In the genomic region with DNA sequence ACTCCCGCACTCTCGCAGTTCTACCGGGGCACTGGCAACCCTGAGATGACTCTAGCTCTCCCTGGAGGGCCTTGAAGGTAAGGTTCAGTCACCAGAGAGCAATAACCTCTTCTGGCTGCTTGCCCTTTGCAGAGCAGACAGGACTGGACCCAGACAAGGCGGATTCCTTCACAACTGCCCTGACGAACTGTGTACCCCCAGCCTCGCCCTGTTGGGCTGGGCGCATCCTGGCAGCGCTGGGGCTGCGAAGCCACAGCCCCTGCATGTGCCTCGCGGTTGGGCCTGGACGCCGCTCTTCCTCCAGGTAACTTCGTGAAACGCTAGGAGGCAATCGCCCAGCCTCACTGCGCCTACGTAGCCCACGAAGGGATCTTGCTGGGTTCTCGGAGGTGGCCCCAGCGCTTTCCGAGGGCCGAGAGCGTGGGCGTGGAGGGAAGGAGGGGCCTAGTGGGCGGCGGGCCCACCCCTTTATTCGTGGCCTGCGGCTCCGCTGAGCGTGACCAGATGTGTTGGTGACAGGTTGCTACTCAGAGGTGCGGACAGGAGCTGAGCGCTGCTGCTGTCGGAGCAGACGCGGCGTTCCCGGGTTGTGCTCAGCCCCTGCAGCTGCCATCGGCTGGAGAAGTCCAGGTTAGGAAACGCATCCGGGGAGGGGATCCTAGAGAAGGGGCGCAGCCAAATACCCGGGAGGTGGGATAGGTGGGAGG, we compare ENCODE assay signal across 9 cellular contexts. TPM values are rescaled to one million over a fixed set of nuclear protein-coding genes. Genes with fewer than 3 reads are reported as not detected.
DNase-seq lines count a peak whose midpoint lies in the region; ATAC-seq and TF ChIP-seq lines count a peak whose summit lies in the region.
"Had no signal": no experiment of that assay in that cellular context is flagged by ENCODE, and none has a peak within 500 bp of the region (broad histone marks: within the 10 kb centered on the region; RNA-seq: fewer than 3 reads in every experiment).

No MANE protein-coding gene starts in this region.

- H3F3A ChIP-seq in SK-N-SH (replicated peaks; ENCODE audit: insufficient read depth) = peaks cover 2% of the 10 kb centered on the region

- no peak overlapping the region for H3K9ac ChIP-seq in SK-N-SH
- no peak overlapping the region for H3K9ac ChIP-seq in iPS-20b (ENCODE audit: low read depth, low read length)

- peak; percentile 28; the same call in 1 of the 2 replicates for TF ChIP-seq CTCF in SK-N-SH (IDR thresholded peaks at IDR 0.05)

- no peaks in the 10 kb centered on the region for H3K36me3 Mint-ChIP-seq in stimulated activated effector memory CD8-positive, alpha-beta T cell treated with anti-CD3 and anti-CD28 coated beads, Interleukin-12 subunit alpha, Interleukin-12 subunit beta, amount 100 ng/mL, for 72 hours

- H3K4me3 Mint-ChIP-seq in stimulated activated effector memory CD8-positive, alpha-beta T cell treated with anti-CD3 and anti-CD28 coated beads, Interleukin-12 subunit alpha, Interleukin-12 subunit beta, amount 100 ng/mL, for 72 hours = peak overlapping the region; percentile 91

- no peaks in the 10 kb centered on the region for H4K20me1 ChIP-seq in SK-N-SH (ENCODE audit: insufficient read depth)

- H2AFZ ChIP-seq in SK-N-SH (ENCODE audit: low read depth) = no peak overlapping the region

- H3K4me1 ChIP-seq in SK-N-SH (ENCODE audit: control insufficient read depth in 1 of 2, insufficient read depth in 2 of 2, low read depth in 1 of 2, low read length in 1 of 2) (peaks cover 0 to 15% of the 10 kb centered on the region in 2 experiments; a peak in 1 of 4 replicates), iPS-20b (ENCODE audit: insufficient read depth, low read length) (no peaks in the 10 kb centered on the region)

- peak; percentile 28 for TF ChIP-seq RAD21 in SK-N-SH (IDR thresholded peaks at IDR 0.05; ENCODE audit: low read length)

- H3K27me3 ChIP-seq in SK-N-SH (ENCODE audit: insufficient read depth) (no peaks in the 10 kb centered on the region; the same call in 1 of the 2 replicates), iPS-20b (ENCODE audit: insufficient read depth, low read length) (peaks cover 73% of the 10 kb centered on the region)

- CTCF ChIA-PET in SK-N-SH (lab: Yijun Ruan, JAX) = interaction anchor here (1.4 to 1.7 kb wide), 2 partner anchors 45 to 398 kb away, joined by 3 to 5 read pairs; no protein-coding TSS in a partner anchor

- H3K9me3 Mint-ChIP-seq in stimulated activated effector memory CD8-positive, alpha-beta T cell treated with anti-CD3 and anti-CD28 coated beads, Interleukin-12 subunit alpha, Interleukin-12 subunit beta, amount 100 ng/mL, for 72 hours = no peaks in the 10 kb centered on the region

- 9% methylated on average over 12 of the region's 43 CpGs for WGBS in SK-N-SH (ENCODE audit: low lambda C conversion rate)

- H3K79me2 ChIP-seq in SK-N-SH (ENCODE audit: insufficient read depth) = peaks cover 20% of the 10 kb centered on the region

- H3K4me3 ChIP-seq in SK-N-SH (ENCODE audit: low read depth in 2 of 2, low read length in 1 of 2) (peak overlapping the region; percentile 58 to 68), iPS-20b (ENCODE audit: low read length) (peak overlapping the region; percentile 60; the same call in 1 of the 2 replicates)

- POLR2A ChIA-PET in SK-N-SH (lab: Yijun Ruan, JAX) = interaction anchor here (0.6 kb wide), 1 partner anchor 421 kb away, joined by 3 read pairs; no protein-coding TSS in a partner anchor

- H3K9me2 ChIP-seq in SK-N-SH = no peaks in the 10 kb centered on the region

- no peak overlapping the region for H3K27ac Mint-ChIP-seq in stimulated activated effector memory CD8-positive, alpha-beta T cell treated with anti-CD3 and anti-CD28 coated beads, Interleukin-12 subunit alpha, Interleukin-12 subunit beta, amount 100 ng/mL, for 72 hours

- DNase-seq in SK-N-SH = peak; percentile 31
- peak; percentile 13 for DNase-seq in activated naive CD4-positive, alpha-beta T cell treated with anti-CD3 and anti-CD28 coated beads, Interleukin-2, amount 50 U/mL, for 16 hours
- DNase-seq in stimulated activated effector memory CD8-positive, alpha-beta T cell treated with anti-CD3 and anti-CD28 coated beads, Interleukin-12 subunit alpha, Interleukin-12 subunit beta, amount 100 ng/mL, for 72 hours (ENCODE audit: low spot score in 2 of 2) = peak; percentile 26 to 65
- no peak for DNase-seq in T1000 (lab: John Stamatoyannopoulos, UW)
- DNase-seq in NCI-H1694 (lab: John Stamatoyannopoulos, UW) = no peak

- peaks cover 31% of the 10 kb centered on the region for H3K4me1 Mint-ChIP-seq in stimulated activated effector memory CD8-positive, alpha-beta T cell treated with anti-CD3 and anti-CD28 coated beads, Interleukin-12 subunit alpha, Interleukin-12 subunit beta, amount 100 ng/mL, for 72 hours

- H3K4me2 ChIP-seq in SK-N-SH = peak overlapping the region; percentile 87

- H3K27ac ChIP-seq in SK-N-SH (ENCODE audit: low read depth in 2 of 2, low read length in 1 of 2) (no peak overlapping the region), iPS-20b (ENCODE audit: low read length) (no peak overlapping the region)
- H3K27ac ChIP-seq: C4-2B had no signal

- ATAC-seq in SK-N-SH treated with all-trans-retinoic acid at 6 μM for 48 hours (no peak), HG03097 (IDR thresholded peaks at IDR 0.05; ENCODE audit: low FRiP score, unreplicated experiment) (no peak)
- peak; percentile 45 for ATAC-seq in stimulated activated effector memory CD8-positive, alpha-beta T cell treated with anti-CD3 and anti-CD28 coated beads, Interleukin-12 subunit alpha, Interleukin-12 subunit beta, amount 100 ng/mL, for 72 hours

- TF ChIP-seq EP300 in SK-N-SH (IDR thresholded peaks at IDR 0.05; ENCODE audit: borderline replicate concordance in 1 of 2, low read depth in 1 of 2, low read length in 1 of 2) = no peak

- H3K36me3 ChIP-seq in SK-N-SH (replicated peaks in 1 of 2; ENCODE audit: control insufficient read depth in 1 of 2, insufficient read depth in 2 of 2, low read length in 1 of 2) (no peaks in the 10 kb centered on the region), iPS-20b (ENCODE audit: insufficient read depth, low read depth, low read length) (no peaks in the 10 kb centered on the region)

- H3K9me3 ChIP-seq in SK-N-SH = no peaks in the 10 kb centered on the region
- H3K9me3 ChIP-seq in iPS-20b (ENCODE audit: insufficient read depth, low read depth, low read length) = no peaks in the 10 kb centered on the region

TF ChIP-seq in SK-N-SH, 30 proteins besides CTCF, POLR2A, EP300 and RAD21:
- TF ChIP-seq NRF1 (IDR thresholded peaks at IDR 0.05; ENCODE audit: low read depth, low read length) = no peak
- TF ChIP-seq SMC3 (IDR thresholded peaks at IDR 0.05; ENCODE audit: low read depth, low read length) = peak; percentile 16; the same call in 1 of the 2 replicates
TF ChIP-seq in SK-N-SH: peak in this region for 1.

TF ChIP-seq in SK-N-SH treated with all-trans-retinoic acid at 6 μM for 48 hours, 23 proteins besides CTCF, POLR2A, EP300 and RAD21 (continues in another document):
- TF ChIP-seq ARNTL (CRISPR knock-in tag; IDR thresholded peaks at IDR 0.05; ENCODE audit: borderline replicate concordance, low read depth) = no peak
- TF ChIP-seq, protein P1, sequence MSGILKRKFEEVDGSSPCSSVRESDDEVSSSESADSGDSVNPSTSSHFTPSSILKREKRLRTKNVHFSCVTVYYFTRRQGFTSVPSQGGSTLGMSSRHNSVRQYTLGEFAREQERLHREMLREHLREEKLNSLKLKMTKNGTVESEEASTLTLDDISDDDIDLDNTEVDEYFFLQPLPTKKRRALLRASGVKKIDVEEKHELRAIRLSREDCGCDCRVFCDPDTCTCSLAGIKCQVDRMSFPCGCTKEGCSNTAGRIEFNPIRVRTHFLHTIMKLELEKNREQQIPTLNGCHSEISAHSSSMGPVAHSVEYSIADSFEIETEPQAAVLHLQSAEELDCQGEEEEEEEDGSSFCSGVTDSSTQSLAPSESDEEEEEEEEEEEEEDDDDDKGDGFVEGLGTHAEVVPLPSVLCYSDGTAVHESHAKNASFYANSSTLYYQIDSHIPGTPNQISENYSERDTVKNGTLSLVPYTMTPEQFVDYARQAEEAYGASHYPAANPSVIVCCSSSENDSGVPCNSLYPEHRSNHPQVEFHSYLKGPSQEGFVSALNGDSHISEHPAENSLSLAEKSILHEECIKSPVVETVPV (CRISPR knock-in tag; IDR thresholded peaks at IDR 0.05) = no peak
- TF ChIP-seq ZFP3 (CRISPR knock-in tag; IDR thresholded peaks at IDR 0.05) = no peak
- TF ChIP-seq ZC3H10 (CRISPR knock-in tag; IDR thresholded peaks at IDR 0.05) = no peak
- no peak for TF ChIP-seq TOX (CRISPR knock-in tag; IDR thresholded peaks at IDR 0.05; ENCODE audit: borderline replicate concordance)
- TF ChIP-seq TCF4 (CRISPR knock-in tag; IDR thresholded peaks at IDR 0.05; ENCODE audit: borderline replicate concordance) = no peak
- TF ChIP-seq CSDC2 (CRISPR knock-in tag; IDR thresholded peaks at IDR 0.05) = no peak
- no peak for TF ChIP-seq ZNF8 (CRISPR knock-in tag; IDR thresholded peaks at IDR 0.05)
- TF ChIP-seq, protein P2, sequence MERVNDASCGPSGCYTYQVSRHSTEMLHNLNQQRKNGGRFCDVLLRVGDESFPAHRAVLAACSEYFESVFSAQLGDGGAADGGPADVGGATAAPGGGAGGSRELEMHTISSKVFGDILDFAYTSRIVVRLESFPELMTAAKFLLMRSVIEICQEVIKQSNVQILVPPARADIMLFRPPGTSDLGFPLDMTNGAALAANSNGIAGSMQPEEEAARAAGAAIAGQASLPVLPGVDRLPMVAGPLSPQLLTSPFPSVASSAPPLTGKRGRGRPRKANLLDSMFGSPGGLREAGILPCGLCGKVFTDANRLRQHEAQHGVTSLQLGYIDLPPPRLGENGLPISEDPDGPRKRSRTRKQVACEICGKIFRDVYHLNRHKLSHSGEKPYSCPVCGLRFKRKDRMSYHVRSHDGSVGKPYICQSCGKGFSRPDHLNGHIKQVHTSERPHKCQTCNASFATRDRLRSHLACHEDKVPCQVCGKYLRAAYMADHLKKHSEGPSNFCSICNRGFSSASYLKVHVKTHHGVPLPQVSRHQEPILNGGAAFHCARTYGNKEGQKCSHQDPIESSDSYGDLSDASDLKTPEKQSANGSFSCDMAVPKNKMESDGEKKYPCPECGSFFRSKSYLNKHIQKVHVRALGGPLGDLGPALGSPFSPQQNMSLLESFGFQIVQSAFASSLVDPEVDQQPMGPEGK (CRISPR knock-in tag; IDR thresholded peaks at IDR 0.05; ENCODE audit: borderline replicate concordance) = no peak
- no peak for TF ChIP-seq ZFP30 (CRISPR knock-in tag; IDR thresholded peaks at IDR 0.05)

RNA-seq across cellular contexts. Expression of a gene that starts 1.9 kb away (rescaled TPM):
- 2.9 and 4.4 TPM in 2 replicates for polyA plus RNA-seq in SK-N-SH (2012; rRNA removed)
- 2.8 and 2.9 TPM in 2 replicates for polyA plus RNA-seq in SK-N-SH (2012; cell fraction: cytosol; rRNA removed)
- polyA plus RNA-seq in SK-N-SH (2012; cell fraction: nucleus; rRNA removed) = 20.1 and 20.2 TPM in 2 replicates

Comparison
In these comparisons a context has a peak if more than half of its experiments do, and no peak if none do; other contexts are left out.
1. DNase-seq: peak in SK-N-SH (single experiment), activated naive CD4-positive, alpha-beta T cell treated with anti-CD3 and anti-CD28 coated beads, Interleukin-2, amount 50 U/mL, for 16 hours (single experiment) and stimulated activated effector memory CD8-positive, alpha-beta T cell treated with anti-CD3 and anti-CD28 coated beads, Interleukin-12 subunit alpha, Interleukin-12 subunit beta, amount 100 ng/mL, for 72 hours (2 of 2); none in T1000 (single experiment) and NCI-H1694 (single experiment).